In the genomic region with DNA sequence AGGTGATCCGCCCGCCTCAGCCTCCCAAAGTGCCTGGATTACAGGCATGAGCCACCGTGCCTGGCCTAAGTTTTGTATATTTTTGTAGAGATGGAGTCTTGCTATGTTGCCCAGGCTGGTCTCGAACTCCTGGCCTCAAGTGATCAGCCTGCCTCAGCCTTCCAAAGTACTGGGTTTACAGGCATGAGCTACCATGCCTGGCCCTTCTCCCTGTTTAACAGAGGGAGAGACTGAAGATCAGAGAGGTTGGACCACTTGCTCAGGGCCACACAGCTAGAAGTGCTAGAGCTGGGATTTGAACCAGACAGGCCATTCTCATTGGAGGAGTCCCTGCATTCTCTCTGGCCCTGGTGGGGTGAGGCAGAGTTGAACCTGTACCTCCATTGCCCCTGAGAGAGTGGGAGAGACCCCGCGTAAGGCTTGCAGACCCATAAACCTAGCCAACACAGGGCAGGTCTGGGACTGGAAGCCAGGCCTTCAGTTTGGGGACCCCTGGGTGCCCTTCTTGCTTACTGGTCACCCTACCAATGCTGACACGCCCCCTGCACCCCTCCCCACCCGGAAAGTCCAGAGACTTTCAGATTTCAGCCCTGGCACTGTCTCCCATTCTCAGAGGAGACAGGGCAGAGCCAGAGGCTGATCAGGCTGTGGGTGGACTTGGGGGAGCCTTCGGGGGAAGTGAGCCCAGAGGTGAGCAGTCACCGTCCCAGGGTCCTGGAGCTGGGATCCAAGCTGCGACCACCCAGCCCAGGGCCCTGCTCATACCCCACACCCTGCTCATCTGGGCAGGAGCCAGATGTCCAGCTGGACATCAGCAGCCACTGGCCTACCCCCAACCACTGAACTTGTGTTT, we compare ENCODE assay signal across 20 cellular contexts. TPM values are rescaled to one million over a fixed set of nuclear protein-coding genes. Genes with fewer than 3 reads are reported as not detected.
"Had no signal": no experiment of that assay in that cellular context is flagged by ENCODE, and none has a peak within 500 bp of the region (broad histone marks: within the 10 kb centered on the region; RNA-seq: fewer than 3 reads in every experiment).

No MANE protein-coding gene starts in this region.

- H3K9me3 ChIP-seq: esophagus squamous epithelium, stomach, thoracic aorta had no signal

- H3K4me3 Mint-ChIP-seq: activated CD4-positive, alpha-beta T cell treated with anti-CD3 and anti-CD28 coated beads, Interleukin-2, amount 10 ng/mL, durations not matched to agents 7 days and 5 days; activated CD8-positive, alpha-beta T cell treated with anti-CD3 and anti-CD28 coated beads, Interleukin-2, amount 10 ng/mL, durations not matched to agents 7 days and 5 days; activated naive CD4-positive, alpha-beta T cell treated with anti-CD3 and anti-CD28 coated beads for 36 hours; activated naive CD8-positive, alpha-beta T cell treated with anti-CD3 and anti-CD28 coated beads, Interleukin-2, amount 50 U/mL, for 24 hours; activated T-cell treated with anti-CD3 and anti-CD28 coated beads, Interleukin-2, amount 50 U/mL, for 24 hours; dendritic cell treated with granulocyte-macrophage colony-stimulating factor and Interleukin-4, amounts not matched to agents 40 ng/mL and 50 ng/mL, for 4 days; natural killer cell had no signal

- H3K36me3 ChIP-seq: esophagus squamous epithelium, stomach, thoracic aorta had no signal

- ATAC-seq: activated CD4-positive, CD25-positive, alpha-beta regulatory T cell treated with anti-CD3 and anti-CD28 coated beads, Interleukin-2, amount 50 U/mL, for 24 hours; activated CD8-positive, alpha-beta T cell treated with anti-CD3 and anti-CD28 coated beads, Interleukin-2, amount 10 ng/mL, durations not matched to agents 7 days and 5 days; activated naive CD8-positive, alpha-beta T cell treated with anti-CD3 and anti-CD28 coated beads, Interleukin-2, amount 50 U/mL, for 24 hours; left cardiac atrium; natural killer cell had no signal

- H3K27ac Mint-ChIP-seq: activated CD4-positive, alpha-beta T cell treated with anti-CD3 and anti-CD28 coated beads, Interleukin-2, amount 10 ng/mL, durations not matched to agents 7 days and 5 days; activated CD8-positive, alpha-beta T cell treated with anti-CD3 and anti-CD28 coated beads, Interleukin-2, amount 10 ng/mL, durations not matched to agents 7 days and 5 days; activated naive CD4-positive, alpha-beta T cell treated with anti-CD3 and anti-CD28 coated beads for 36 hours; activated naive CD8-positive, alpha-beta T cell treated with anti-CD3 and anti-CD28 coated beads, Interleukin-2, amount 50 U/mL, for 24 hours; activated T-cell treated with anti-CD3 and anti-CD28 coated beads, Interleukin-2, amount 50 U/mL, for 24 hours; activated T-helper 2 cell treated with anti-CD3 and anti-CD28 coated beads, Interferon-gamma antibody, Interleukin-2, Interleukin-4, amounts not matched to agents 10 μg/mL and 5 μg/mL and 100 μg/mL, durations not matched to agents 14 hours and 24 hours and 36 hours; dendritic cell treated with granulocyte-macrophage colony-stimulating factor and Interleukin-4, amounts not matched to agents 40 ng/mL and 50 ng/mL, for 4 days; natural killer cell had no signal

- H3K4me3 ChIP-seq: esophagus squamous epithelium, stomach, thoracic aorta had no signal

- H3K27ac ChIP-seq: esophagus squamous epithelium, stomach, thoracic aorta had no signal

- DNase-seq: activated CD4-positive, alpha-beta T cell treated with anti-CD3 and anti-CD28 coated beads, Interleukin-2, amount 10 ng/mL, durations not matched to agents 7 days and 5 days; activated CD8-positive, alpha-beta T cell treated with anti-CD3 and anti-CD28 coated beads, Interleukin-2, amount 10 ng/mL, durations not matched to agents 7 days and 5 days; activated naive CD4-positive, alpha-beta T cell treated with anti-CD3 and anti-CD28 coated beads for 36 hours; activated naive CD8-positive, alpha-beta T cell treated with anti-CD3 and anti-CD28 coated beads, Interleukin-2, amount 50 U/mL, for 24 hours; activated T-cell treated with anti-CD3 and anti-CD28 coated beads, Interleukin-2, amount 50 U/mL, for 24 hours; cerebellar nuclear complex; effector memory CD4-positive, alpha-beta T cell; esophagus squamous epithelium; left cardiac atrium; mesenchymal stem cell; natural killer cell; nucleus accumbens; retina; stimulated activated CD4-positive, alpha-beta T cell treated with anti-CD3 and anti-CD28 coated beads, Interleukin-2, amount 100 ng/mL, for 24 hours; stomach had no signal

- H3K9me3 Mint-ChIP-seq: activated CD4-positive, alpha-beta T cell treated with anti-CD3 and anti-CD28 coated beads, Interleukin-2, amount 10 ng/mL, durations not matched to agents 7 days and 5 days; activated naive CD4-positive, alpha-beta T cell treated with anti-CD3 and anti-CD28 coated beads for 36 hours; activated naive CD8-positive, alpha-beta T cell treated with anti-CD3 and anti-CD28 coated beads, Interleukin-2, amount 50 U/mL, for 24 hours; activated T-cell treated with anti-CD3 and anti-CD28 coated beads, Interleukin-2, amount 50 U/mL, for 24 hours; activated T-helper 2 cell treated with anti-CD3 and anti-CD28 coated beads, Interferon-gamma antibody, Interleukin-2, Interleukin-4, amounts not matched to agents 10 μg/mL and 5 μg/mL and 100 μg/mL, durations not matched to agents 14 hours and 24 hours and 36 hours; dendritic cell treated with granulocyte-macrophage colony-stimulating factor and Interleukin-4, amounts not matched to agents 40 ng/mL and 50 ng/mL, for 4 days; natural killer cell had no signal

- H3K36me3 Mint-ChIP-seq: natural killer cell had no signal

RNA-seq across cellular contexts. Expression of a gene that starts 13.3 kb away (rescaled TPM):
- total RNA-seq: activated naive CD4-positive, alpha-beta T cell treated with anti-CD3 and anti-CD28 coated beads for 36 hours; thoracic aorta had no signal

RNA-seq across cellular contexts. Expression of a gene that starts 44.5 kb away (rescaled TPM):
- total RNA-seq: activated CD4-positive, alpha-beta T cell treated with anti-CD3 and anti-CD28 coated beads, Interleukin-2, amount 10 ng/mL, durations not matched to agents 7 days and 5 days; activated CD8-positive, alpha-beta T cell treated with anti-CD3 and anti-CD28 coated beads, Interleukin-2, amount 10 ng/mL, durations not matched to agents 7 days and 5 days; activated naive CD4-positive, alpha-beta T cell treated with anti-CD3 and anti-CD28 coated beads for 36 hours; natural killer cell; T-helper 1 cell treated with Interleukin-12 subunit alpha and Interleukin-12 subunit beta and Interleukin-4 antibody, amounts not matched to agents 30 ng/mL and 1 ng/mL, for 36 hours had no signal
